27 cellular contexts compared by ENCODE assay signal in genomic region chr19:38239816-38240215, GRCh38. TPM values are rescaled to one million over a fixed set of nuclear protein-coding genes. Genes with fewer than 3 reads are reported as not detected.
"Had no signal": no experiment of that assay in that cellular context is flagged by ENCODE, and none has a peak within 500 bp of the region (broad histone marks: within the 10 kb centered on the region; RNA-seq: fewer than 3 reads in every experiment).

No MANE protein-coding gene starts in this region.

- H3K4me2 ChIP-seq: KMS-11 had no signal

- DNase-seq: activated B cell treated with CpG ODN at 0.5 μM for 24 hours; activated CD4-positive, alpha-beta T cell treated with anti-CD3 and anti-CD28 coated beads for 1 hour; activated CD4-positive, alpha-beta T cell treated with anti-CD3 and anti-CD28 coated beads, Interleukin-2, amount 10 ng/mL, durations not matched to agents 24 days and 14 days; activated CD4-positive, alpha-beta T cell treated with anti-CD3 and anti-CD28 coated beads, Interleukin-2, amount 50 U/mL, for 48 hours; activated CD8-positive, alpha-beta memory T cell treated with anti-CD3 and anti-CD28 coated beads, Interleukin-2, amount 10 ng/mL, durations not matched to agents 7 days and 5 days; activated effector memory CD4-positive, alpha-beta T cell treated with Interleukin-2 at 50 U/mL for 16 hours; activated naive CD4-positive, alpha-beta T cell; activated T-cell treated with anti-CD3 and anti-CD28 coated beads, Interleukin-2, amount 50 U/mL, for 24 hours; aorta; body of pancreas; central memory CD4-positive, alpha-beta T cell; MG63; MV-4-11; NCI-H1092 treated with DMSO at 0.1 percent for 48 hours; NCI-H1436; NCI-H1694 treated with DMSO at 0.1 percent for 48 hours; NCI-H2081; NCI-H446; NCI-H524; SHP77 treated with DMSO at 0.1 percent for 48 hours; T-helper 9 cell had no signal

- H3K27me3 Mint-ChIP-seq: activated B cell treated with CpG ODN at 0.5 μM for 24 hours; activated naive CD4-positive, alpha-beta T cell treated with anti-CD3 and anti-CD28 coated beads, Interleukin-2, amount 50 U/mL, for 24 hours had no signal

- H3K4me1 ChIP-seq: body of pancreas had no signal

- H3K36me3 ChIP-seq: MG63 had no signal

- H3K9me3 ChIP-seq: body of pancreas, MG63 had no signal

- H3K9me3 Mint-ChIP-seq: activated B cell treated with CpG ODN at 0.5 μM for 24 hours; activated CD4-positive, alpha-beta T cell treated with anti-CD3 and anti-CD28 coated beads, Interleukin-2, amount 10 ng/mL, durations not matched to agents 24 days and 14 days; activated naive CD4-positive, alpha-beta T cell treated with anti-CD3 and anti-CD28 coated beads, Interleukin-2, amount 50 U/mL, for 24 hours; activated T-cell treated with anti-CD3 and anti-CD28 coated beads, Interleukin-2, amount 50 U/mL, for 24 hours; activated T-helper 1 cell treated with anti-CD3 and anti-CD28 coated beads, Interleukin-12 subunit alpha, Interleukin-12 subunit beta, Interleukin-2, Interleukin-4 antibody, amounts not matched to agents 30 ng/mL and 10 ng/mL and 1 ng/mL, durations not matched to agents 14 hours and 24 hours and 36 hours; T-helper 1 cell treated with Interleukin-12 subunit alpha and Interleukin-12 subunit beta and Interleukin-4 antibody, amounts not matched to agents 30 μg/mL and 1 μg/mL, for 36 hours had no signal

- H3K27me3 ChIP-seq: body of pancreas, MG63 had no signal

- H3K27ac ChIP-seq: body of pancreas, KMS-11 had no signal

- H3K36me3 Mint-ChIP-seq: activated CD8-positive, alpha-beta memory T cell treated with anti-CD3 and anti-CD28 coated beads, Interleukin-2, amount 10 ng/mL, durations not matched to agents 7 days and 5 days; activated naive CD4-positive, alpha-beta T cell treated with anti-CD3 and anti-CD28 coated beads, Interleukin-2, amount 50 U/mL, for 24 hours had no signal

- ATAC-seq: activated CD8-positive, alpha-beta memory T cell treated with anti-CD3 and anti-CD28 coated beads, Interleukin-2, amount 10 ng/mL, durations not matched to agents 7 days and 5 days; body of pancreas had no signal

- H3K4me3 Mint-ChIP-seq: activated B cell treated with CpG ODN at 0.5 μM for 24 hours; activated CD4-positive, alpha-beta T cell treated with anti-CD3 and anti-CD28 coated beads, Interleukin-2, amount 10 ng/mL, durations not matched to agents 24 days and 14 days; activated CD8-positive, alpha-beta memory T cell treated with anti-CD3 and anti-CD28 coated beads, Interleukin-2, amount 10 ng/mL, durations not matched to agents 7 days and 5 days; activated naive CD4-positive, alpha-beta T cell treated with anti-CD3 and anti-CD28 coated beads, Interleukin-2, amount 50 U/mL, for 24 hours; activated T-cell treated with anti-CD3 and anti-CD28 coated beads, Interleukin-2, amount 50 U/mL, for 24 hours; activated T-helper 1 cell treated with anti-CD3 and anti-CD28 coated beads, Interleukin-12 subunit alpha, Interleukin-12 subunit beta, Interleukin-2, Interleukin-4 antibody, amounts not matched to agents 30 ng/mL and 10 ng/mL and 1 ng/mL, durations not matched to agents 14 hours and 24 hours and 36 hours; T-helper 1 cell treated with Interleukin-12 subunit alpha and Interleukin-12 subunit beta and Interleukin-4 antibody, amounts not matched to agents 30 μg/mL and 1 μg/mL, for 36 hours had no signal

- H3K4me3 ChIP-seq: body of pancreas, MG63 had no signal

- H3K27ac Mint-ChIP-seq: activated B cell treated with CpG ODN at 0.5 μM for 24 hours; activated CD4-positive, alpha-beta T cell treated with anti-CD3 and anti-CD28 coated beads, Interleukin-2, amount 10 ng/mL, durations not matched to agents 24 days and 14 days; activated CD8-positive, alpha-beta memory T cell treated with anti-CD3 and anti-CD28 coated beads, Interleukin-2, amount 10 ng/mL, durations not matched to agents 7 days and 5 days; activated naive CD4-positive, alpha-beta T cell treated with anti-CD3 and anti-CD28 coated beads, Interleukin-2, amount 50 U/mL, for 24 hours; activated T-cell treated with anti-CD3 and anti-CD28 coated beads, Interleukin-2, amount 50 U/mL, for 24 hours; activated T-helper 1 cell treated with anti-CD3 and anti-CD28 coated beads, Interleukin-12 subunit alpha, Interleukin-12 subunit beta, Interleukin-2, Interleukin-4 antibody, amounts not matched to agents 30 ng/mL and 10 ng/mL and 1 ng/mL, durations not matched to agents 14 hours and 24 hours and 36 hours; T-helper 1 cell treated with Interleukin-12 subunit alpha and Interleukin-12 subunit beta and Interleukin-4 antibody, amounts not matched to agents 30 μg/mL and 1 μg/mL, for 36 hours had no signal

RNA-seq across cellular contexts. Expression of gene DPF1, which starts 15.8 kb away (rescaled TPM):
- total RNA-seq: activated B cell treated with CpG ODN at 0.5 μM for 24 hours, body of pancreas, bronchial epithelial cell had no signal

RNA-seq across cellular contexts. Expression of gene PPP1R14A, which starts 16.4 kb away (rescaled TPM):
- total RNA-seq: activated CD8-positive, alpha-beta memory T cell treated with anti-CD3 and anti-CD28 coated beads, Interleukin-2, amount 10 ng/mL, durations not matched to agents 7 days and 5 days; SK-MEL-5 had no signal

RNA-seq across cellular contexts. Expression of gene SPINT2, which starts 24.6 kb away (rescaled TPM):
- total RNA-seq: SK-MEL-5 had no signal
